ENCODE assay signal across 8 cellular contexts in the genomic region with DNA sequence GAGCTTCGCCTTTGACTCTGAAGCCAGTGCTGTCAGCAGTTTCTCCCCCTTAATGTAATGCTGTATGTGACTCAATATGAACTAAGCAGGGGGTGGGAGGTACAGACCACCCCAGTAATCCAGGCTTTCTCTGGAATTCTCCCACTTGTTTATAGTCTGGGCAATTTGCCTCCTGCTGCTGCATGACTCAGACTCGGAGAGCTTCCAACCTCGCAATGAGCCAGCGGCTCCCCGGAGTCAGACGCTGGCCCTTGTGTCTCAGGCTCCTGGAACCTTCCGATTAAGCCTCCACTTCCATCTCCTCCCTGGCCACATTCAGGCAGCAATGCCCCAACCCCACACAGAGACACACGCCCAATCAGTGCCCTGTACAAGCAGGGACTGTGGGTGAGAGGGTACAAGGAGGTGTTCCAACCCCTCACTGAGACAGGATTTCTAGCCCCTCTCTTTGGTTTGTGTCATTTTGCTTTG.
DNase-seq lines count a peak whose midpoint lies in the region; ATAC-seq and TF ChIP-seq lines count a peak whose summit lies in the region.

No MANE protein-coding gene starts in this region.

- H3K36me3 Mint-ChIP-seq in brain = peaks cover 19% of the 10 kb centered on the region

- H3K9me3 Mint-ChIP-seq in brain = peaks cover 13 to 19% (median 18%) of the 10 kb centered on the region in 5 experiments

- H3K9me3 ChIP-seq in subcutaneous abdominal adipose tissue (ENCODE audit: control insufficient read depth in 5 of 5, low read length in 5 of 5) = peaks cover 0 to 4% (median 3%) of the 10 kb centered on the region in 5 donors

- no peak for ATAC-seq in stimulated activated naive CD8-positive, alpha-beta T cell treated with anti-CD3 and anti-CD28 coated beads, Interleukin-15, Interleukin-2, amounts not matched to agents 100 U/mL and 50 U/mL, for 24 hours
- ATAC-seq in HG02884 (IDR thresholded peaks at IDR 0.05; ENCODE audit: unreplicated experiment) (no peak), GM18868 (IDR thresholded peaks at IDR 0.05; ENCODE audit: unreplicated experiment) (no peak)

- peak overlapping the region in 4 of 5 experiments; percentile 3 to 59 (median 40) for H3K4me3 Mint-ChIP-seq in brain

- peak overlapping the region in 1 of 5 donors; percentile 4 for H3K4me3 ChIP-seq in subcutaneous abdominal adipose tissue (ENCODE audit: low read depth in 1 of 5, low read length in 5 of 5)

- H3K4me1 ChIP-seq in subcutaneous abdominal adipose tissue (ENCODE audit: control insufficient read depth in 5 of 5, insufficient read depth in 5 of 5, low read length in 5 of 5) = peaks cover 3 to 25% (median 17%) of the 10 kb centered on the region in 5 donors

- H3K27me3 ChIP-seq in subcutaneous abdominal adipose tissue (ENCODE audit: control insufficient read depth in 5 of 5, insufficient read depth in 4 of 5, low read length in 5 of 5) = peaks cover 0 to 3% (median 0%) of the 10 kb centered on the region in 5 donors

- H3K27me3 Mint-ChIP-seq in brain = peaks cover 14% of the 10 kb centered on the region

- peaks cover 70% of the 10 kb centered on the region for H3K4me1 Mint-ChIP-seq in brain

- peak overlapping the region in 4 of 5 experiments; percentile 60 to 94 (median 80) for H3K27ac Mint-ChIP-seq in brain

- H3K36me3 ChIP-seq in subcutaneous abdominal adipose tissue (ENCODE audit: control insufficient read depth in 5 of 5, insufficient read depth in 5 of 5, low read length in 5 of 5) = no peaks in the 10 kb centered on the region

- peak; percentile 95 for DNase-seq in HS-5 (ENCODE audit: low read depth)
- DNase-seq in inferior parietal cortex (ENCODE audit: extremely low spot score) = peak; percentile 68
- DNase-seq in stimulated activated naive CD8-positive, alpha-beta T cell treated with anti-CD3 and anti-CD28 coated beads, Interleukin-15, Interleukin-2, amounts not matched to agents 100 U/mL and 50 U/mL, for 24 hours = no peak
- no peak for DNase-seq in activated CD4-positive, CD25-positive, alpha-beta regulatory T cell (lab: John Stamatoyannopoulos, UW)

- no peak for TF ChIP-seq CTCF in brain (conservative IDR thresholded peaks at IDR 0.05)

- H3K9ac ChIP-seq in subcutaneous abdominal adipose tissue (ENCODE audit: low read length in 5 of 5) = peak overlapping the region in 1 of 5 donors; percentile 31

- peak overlapping the region; percentile 34 for H3K27ac ChIP-seq in subcutaneous abdominal adipose tissue (ENCODE audit: low read depth, low read length)

Comparison
In these comparisons a context has a peak if more than half of its experiments do, and no peak if none do; other contexts are left out.
1. DNase-seq: peak in HS-5 (single experiment) and inferior parietal cortex (single experiment); none in stimulated activated naive CD8-positive, alpha-beta T cell treated with anti-CD3 and anti-CD28 coated beads, Interleukin-15, Interleukin-2, amounts not matched to agents 100 U/mL and 50 U/mL, for 24 hours (single experiment) and activated CD4-positive, CD25-positive, alpha-beta regulatory T cell (0 of 4).